In the genomic region with DNA sequence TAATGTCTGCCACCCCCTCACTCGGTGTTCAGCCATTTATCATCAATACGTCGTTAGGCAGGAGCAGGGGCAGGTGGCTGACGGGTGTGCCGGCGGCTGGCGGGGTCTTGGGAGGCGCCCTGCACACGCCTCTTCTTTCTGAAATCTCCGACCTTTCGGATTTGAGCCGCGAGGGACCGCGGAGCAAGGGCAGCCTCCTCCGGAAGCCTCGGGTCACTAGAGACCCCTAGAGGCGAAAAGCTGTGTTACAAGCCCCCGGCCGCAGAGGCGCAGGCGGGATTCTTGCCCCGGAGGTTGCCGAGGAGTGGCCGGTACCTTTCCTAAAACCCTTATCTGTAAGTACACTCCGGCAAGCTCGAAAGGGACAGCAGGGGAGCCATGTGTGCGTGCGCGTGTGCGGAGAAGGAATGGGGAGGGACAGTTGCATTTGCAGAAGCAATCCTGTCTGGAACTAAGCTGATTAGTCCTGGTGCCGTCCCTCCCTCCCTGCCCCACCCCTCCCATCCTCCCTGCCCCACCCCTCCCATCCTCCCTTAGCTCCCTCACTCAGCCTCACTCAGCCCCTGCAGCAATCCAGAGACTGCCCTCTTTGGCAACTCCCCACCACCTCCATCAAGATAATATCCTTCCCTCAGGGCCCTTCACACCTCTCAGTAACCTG, we compare ENCODE assay signal across 8 cellular contexts. TPM values are rescaled to one million over a fixed set of nuclear protein-coding genes. Genes with fewer than 3 reads are reported as not detected.
DNase-seq lines count a peak whose midpoint lies in the region; ATAC-seq and TF ChIP-seq lines count a peak whose summit lies in the region.

No MANE protein-coding gene starts in this region.

- no peaks in the 10 kb centered on the region for H3K4me1 ChIP-seq in BE2C
- H3K4me1 ChIP-seq in thyroid gland: no peaks in the 10 kb centered on the region

- H3K27ac ChIP-seq in thyroid gland: no peak overlapping the region

- no peak for TF ChIP-seq POLR2A in thyroid gland (IDR thresholded peaks at IDR 0.05)

- DNase-seq in BE2C (peak; percentile 72), NCI-H146 (lab: John Stamatoyannopoulos, UW) (peak; percentile 23), UCSD-AML1 (lab: John Stamatoyannopoulos, UW; ENCODE audit: unreplicated experiment) (peak; percentile 51), epithelial cell of esophagus (ENCODE audit: low read depth) (peak; percentile 49), mucosa of gallbladder (ENCODE audit: low spot score) (peak; percentile 32), thyroid gland (peak; percentile 55 to 56)

- 1 to 3% methylated on average over 16 to 28 of the region's 32 CpGs for WGBS in thyroid gland, 2 donors

- intact Hi-C loops in thyroid gland (cut with DNase I): loop anchor here (5.0 kb wide), 1 partner anchor 284 kb away; no protein-coding TSS in a partner anchor

- TF ChIP-seq CTCF in BE2C (IDR thresholded peaks at IDR 0.05; ENCODE audit: low read depth, low read length) (peak; percentile 81), epithelial cell of esophagus (IDR thresholded peaks at IDR 0.05; ENCODE audit: insufficient read depth, low read depth, low read length, missing control alignments) (peak; percentile 77), thyroid gland (IDR thresholded peaks at IDR 0.05) (peak; percentile 63 to 80 (median 72))

- ATAC-seq in GM18519 (IDR thresholded peaks at IDR 0.05; ENCODE audit: low FRiP score, unreplicated experiment): peak; percentile 93
- ATAC-seq in HG02943 (IDR thresholded peaks at IDR 0.05; ENCODE audit: low read depth, unreplicated experiment): peak; percentile 89

- no peaks in the 10 kb centered on the region for H3K9me3 ChIP-seq in BE2C
- H3K9me3 ChIP-seq in thyroid gland: no peaks in the 10 kb centered on the region

- H3K27me3 ChIP-seq in BE2C: no peaks in the 10 kb centered on the region
- H3K27me3 ChIP-seq in thyroid gland: no peaks in the 10 kb centered on the region

- no peaks in the 10 kb centered on the region for H3K36me3 ChIP-seq in BE2C
- no peaks in the 10 kb centered on the region for H3K36me3 ChIP-seq in thyroid gland

- H3K4me3 ChIP-seq in BE2C (ENCODE audit: low read depth, low read length) (peak overlapping the region; percentile 14; the same call in 1 of the 2 replicates), epithelial cell of esophagus (ENCODE audit: low read length) (peak overlapping the region; percentile 5), thyroid gland (replicated peaks in 1 of 3) (no peak overlapping the region)

RNA-seq across cellular contexts. Expression of a gene that starts 11.0 kb away (rescaled TPM):
- polyA plus RNA-seq in BE2C (2012; ENCODE audit: insufficient read depth, insufficient read length, low read depth): not detected
- 0.46 TPM for total RNA-seq in mucosa of gallbladder
- not detected for total RNA-seq in thyroid gland

RNA-seq across cellular contexts. Expression of a gene that starts 17.2 kb away (rescaled TPM):
- 0.56 TPM for polyA plus RNA-seq in BE2C (2012; ENCODE audit: insufficient read depth, insufficient read length, low read depth)
- total RNA-seq in mucosa of gallbladder: 2.0 TPM
- total RNA-seq in thyroid gland: under 1 TPM; 0.11 to 0.33 (median 0.19) TPM

Comparison
In these comparisons a context has a peak if more than half of its experiments do, and no peak if none do; other contexts are left out.
1. H3K4me3 ChIP-seq: peak in BE2C (single experiment) and epithelial cell of esophagus (single experiment); none in thyroid gland (0 of 3).
2. Peak in every context shown above with its lines, with median percentiles within 50 percentile points of each other: DNase-seq and CTCF ChIP-seq.